In genomic region chr5:172713113-172713808, GRCh38 we compare ENCODE assay signal across 8 cellular contexts. TPM values are rescaled to one million over a fixed set of nuclear protein-coding genes. Genes with fewer than 3 reads are reported as not detected.
DNase-seq lines count a peak whose midpoint lies in the region; ATAC-seq and TF ChIP-seq lines count a peak whose summit lies in the region.

No MANE protein-coding gene starts in this region.

- H3K36me3 ChIP-seq in colonic mucosa: no peaks in the 10 kb centered on the region

- H3K9me3 Mint-ChIP-seq in stimulated activated effector memory CD8-positive, alpha-beta T cell treated with anti-CD3 and anti-CD28 coated beads, Interleukin-12 subunit alpha, Interleukin-12 subunit beta, amount 100 ng/mL, for 72 hours: no peaks in the 10 kb centered on the region

- H3K4me3 Mint-ChIP-seq in stimulated activated effector memory CD8-positive, alpha-beta T cell treated with anti-CD3 and anti-CD28 coated beads, Interleukin-12 subunit alpha, Interleukin-12 subunit beta, amount 100 ng/mL, for 72 hours: no peak overlapping the region

- H3K4me1 Mint-ChIP-seq in stimulated activated effector memory CD8-positive, alpha-beta T cell treated with anti-CD3 and anti-CD28 coated beads, Interleukin-12 subunit alpha, Interleukin-12 subunit beta, amount 100 ng/mL, for 72 hours: peaks cover 24% of the 10 kb centered on the region

- no peak overlapping the region for H3K4me3 ChIP-seq in colonic mucosa

- DNase-seq in G401 (ENCODE audit: low spot score) (peak; percentile 52), LoVo (ENCODE audit: low spot score) (peak; percentile 34), colonic mucosa (peak; percentile 69), myocyte (ENCODE audit: low read depth) (peak; percentile 51), cortex of kidney (lab: John Stamatoyannopoulos, UW) (no peak)
- DNase-seq in activated CD4-positive, alpha-beta T cell treated with anti-CD3 and anti-CD28 coated beads, Interleukin-2, amount 50 U/mL, for 1 hour: peak; percentile 73
- DNase-seq in stimulated activated effector memory CD8-positive, alpha-beta T cell treated with anti-CD3 and anti-CD28 coated beads, Interleukin-12 subunit alpha, Interleukin-12 subunit beta, amount 100 ng/mL, for 72 hours (ENCODE audit: low spot score in 2 of 2): peak; percentile 75 to 88

- H3K4me1 ChIP-seq in colonic mucosa: no peaks in the 10 kb centered on the region

- peak; percentile 90 for TF ChIP-seq CTCF in colonic mucosa (IDR thresholded peaks at IDR 0.05)

- in situ Hi-C loops in G401 (cut with HindIII; ENCODE audit: low sequenced_read_pairs): no loop called here

- H3K27ac ChIP-seq in colonic mucosa: no peak overlapping the region

- no peak overlapping the region for H3K27ac Mint-ChIP-seq in stimulated activated effector memory CD8-positive, alpha-beta T cell treated with anti-CD3 and anti-CD28 coated beads, Interleukin-12 subunit alpha, Interleukin-12 subunit beta, amount 100 ng/mL, for 72 hours

- no peaks in the 10 kb centered on the region for H3K27me3 ChIP-seq in colonic mucosa

- intact Hi-C loops in colonic mucosa (cut with DNase I): no loop called here

- H3K9ac ChIP-seq in colonic mucosa (ENCODE audit: low read depth in 2 of 2, low read length in 2 of 2): no peak overlapping the region

- peak; percentile 51 for ATAC-seq in stimulated activated effector memory CD8-positive, alpha-beta T cell treated with anti-CD3 and anti-CD28 coated beads, Interleukin-12 subunit alpha, Interleukin-12 subunit beta, amount 100 ng/mL, for 72 hours
- ATAC-seq in HG03135 (IDR thresholded peaks at IDR 0.05; ENCODE audit: unreplicated experiment): no peak

- H3K36me3 Mint-ChIP-seq in stimulated activated effector memory CD8-positive, alpha-beta T cell treated with anti-CD3 and anti-CD28 coated beads, Interleukin-12 subunit alpha, Interleukin-12 subunit beta, amount 100 ng/mL, for 72 hours: peaks cover 11% of the 10 kb centered on the region

- H3K9me3 ChIP-seq in colonic mucosa: no peaks in the 10 kb centered on the region

RNA-seq across cellular contexts. Expression of gene DUSP1, which starts 57.7 kb away (rescaled TPM):
- total RNA-seq in G401 (2014; rRNA removed; shearing (Covaris generic)): 36.6 and 39.1 TPM in 2 replicates
- total RNA-seq in colonic mucosa (100 to 1,000 TPM in 1 of 2 donors, 10 to 100 TPM in 1; 61.7 to 102 TPM), myocyte (78.1 and 127 TPM in 2 replicates)
- polyA plus RNA-seq in myocyte (2012): 62.7 TPM
